16 cellular contexts compared by ENCODE assay signal in the genomic region with DNA sequence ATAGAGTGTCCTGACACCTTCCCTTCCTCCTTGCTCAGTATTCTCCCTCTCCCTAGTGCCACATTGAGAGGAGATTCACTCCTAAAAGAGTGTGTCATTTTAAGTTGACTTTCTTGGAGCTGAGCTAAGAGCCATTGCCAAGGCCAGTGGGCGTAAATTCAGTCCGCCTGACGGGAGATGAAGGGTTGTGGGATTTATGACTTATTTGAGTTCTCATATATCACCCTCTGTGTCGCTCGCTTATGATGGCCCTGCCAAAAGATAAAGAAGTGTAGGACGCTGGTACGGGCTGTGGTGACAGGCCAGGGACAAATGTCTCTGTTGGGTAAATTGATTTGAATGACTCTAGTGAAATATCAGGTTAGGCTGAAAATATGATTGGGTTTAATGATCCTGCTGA.
DNase-seq lines count a peak whose midpoint lies in the region; ATAC-seq, FAIRE-seq and TF ChIP-seq lines count a peak whose summit lies in the region.
"Had no signal": no experiment of that assay in that cellular context is flagged by ENCODE, and none has a peak within 500 bp of the region (broad histone marks: within the 10 kb centered on the region; RNA-seq: fewer than 3 reads in every experiment).

No MANE protein-coding gene starts in this region.

- 11 to 23% methylated on average over 7 of the region's 7 CpGs for WGBS in body of pancreas, 2 donors
- WGBS in pancreas, 2 donors = 12 to 13% methylated on average over 7 of the region's 7 CpGs

- no peaks in the 10 kb centered on the region for H3K36me3 ChIP-seq in body of pancreas (replicated peaks in 1 of 2; ENCODE audit: insufficient read depth in 1 of 2, low read depth in 2 of 2)
- no peaks in the 10 kb centered on the region for H3K36me3 ChIP-seq in pancreas
- no peaks in the 10 kb centered on the region for H3K36me3 ChIP-seq in effector memory CD4-positive, alpha-beta T cell (ENCODE audit: control insufficient read depth, insufficient read depth, low read length)
- H3K36me3 ChIP-seq: BLaER1 had no signal

- FAIRE-seq in pancreas (lab: Jason Lieb, UNC) = no peak
- FAIRE-seq: A549, GM12878 had no signal

- DNase-seq in HL-60 (ENCODE audit: low read depth in 1 of 2, low spot score in 1 of 2) (no peak), NCI-H69 (lab: John Stamatoyannopoulos, UW) (peak; percentile 61), body of pancreas (peak; percentile 12 to 68 (median 39)), pancreas (peak in 3 of 6 donors; percentile 25 to 36 (median 28)), germinal center (ENCODE audit: low spot score) (no peak)
- no peak for DNase-seq in effector memory CD4-positive, alpha-beta T cell
- no peak for DNase-seq in activated effector memory CD4-positive, alpha-beta T cell treated with Interleukin-2 at 50 U/mL for 16 hours
- DNase-seq: CD4-positive, alpha-beta memory T cell; DMS79 treated with DMSO at 0.1 percent for 48 hours; GOT3; H7 had no signal

- ATAC-seq in body of pancreas (peak; percentile 53), pancreas (peak; percentile 44 to 95 (median 83)), SK-N-SH treated with all-trans-retinoic acid at 6 μM for 48 hours (no peak)
- ATAC-seq: A549, GM12878, HCT116 had no signal

- H3K27me3 ChIP-seq in HL-60 (ENCODE audit: insufficient read depth, poor library complexity, severe bottlenecking) (no peaks in the 10 kb centered on the region), body of pancreas (no peaks in the 10 kb centered on the region), pancreas (no peaks in the 10 kb centered on the region)
- no peaks in the 10 kb centered on the region for H3K27me3 ChIP-seq in effector memory CD4-positive, alpha-beta T cell (replicated peaks; ENCODE audit: control insufficient read depth, insufficient read depth, low read length, poor library complexity, severe bottlenecking)
- H3K27me3 ChIP-seq: BLaER1 had no signal

- H3K4me1 ChIP-seq in body of pancreas (peaks cover 11% of the 10 kb centered on the region), pancreas (peaks cover 0 to 8% (median 5%) of the 10 kb centered on the region in 3 donors)
- H3K4me1 ChIP-seq in effector memory CD4-positive, alpha-beta T cell (ENCODE audit: control insufficient read depth, insufficient read depth, low read length, poor library complexity, severe bottlenecking) = no peaks in the 10 kb centered on the region
- H3K4me1 ChIP-seq: A549 had no signal

- peak overlapping the region; percentile 51; the same call in 1 of the 2 replicates for H3K27ac ChIP-seq in HL-60 (replicated peaks)
- no peak overlapping the region for H3K27ac ChIP-seq in body of pancreas
- H3K27ac ChIP-seq in pancreas = no peak overlapping the region
- no peak overlapping the region for H3K27ac ChIP-seq in effector memory CD4-positive, alpha-beta T cell (ENCODE audit: insufficient read depth, low read length, poor library complexity, severe bottlenecking)
- H3K27ac ChIP-seq: A549, BLaER1 had no signal

- TF ChIP-seq CTCF in HL-60 (IDR thresholded peaks at IDR 0.05; ENCODE audit: insufficient read depth, low read length) = no peak
- TF ChIP-seq CTCF in body of pancreas (IDR thresholded peaks at IDR 0.05) = no peak
- TF ChIP-seq CTCF in pancreas (IDR thresholded peaks at IDR 0.05) = no peak

- no peak for TF ChIP-seq POLR2A in body of pancreas (IDR thresholded peaks at IDR 0.05)

- intact Hi-C loops in body of pancreas (cut with DNase I) (no loop called here), pancreas (cut with DNase I) (no loop called here)

- H3K4me3 ChIP-seq in HL-60 (replicated peaks; ENCODE audit: insufficient read depth, low read length) = no peak overlapping the region
- H3K4me3 ChIP-seq in body of pancreas = no peak overlapping the region
- no peak overlapping the region for H3K4me3 ChIP-seq in pancreas
- no peak overlapping the region for H3K4me3 ChIP-seq in effector memory CD4-positive, alpha-beta T cell (ENCODE audit: insufficient read depth, low read depth, low read length, poor library complexity, severe bottlenecking)
- H3K4me3 ChIP-seq: A549, BLaER1, GM12878 had no signal

- peaks cover 0 to 9% (median 0%) of the 10 kb centered on the region in 3 donors for H3K9me3 ChIP-seq in body of pancreas
- no peaks in the 10 kb centered on the region for H3K9me3 ChIP-seq in pancreas
- H3K9me3 ChIP-seq in effector memory CD4-positive, alpha-beta T cell (ENCODE audit: control insufficient read depth, low read length) = no peaks in the 10 kb centered on the region
- H3K9me3 ChIP-seq: A549 had no signal

TF ChIP-seq in SK-N-SH treated with all-trans-retinoic acid at 6 μM for 48 hours, 23 proteins besides CTCF, POLR2A, EP300 and RAD21:
- no peak for TF ChIP-seq CSDC2 (CRISPR knock-in tag; IDR thresholded peaks at IDR 0.05)
- TF ChIP-seq ISL1 (CRISPR knock-in tag; IDR thresholded peaks at IDR 0.05) = no peak
- no peak for TF ChIP-seq RARB (CRISPR knock-in tag; IDR thresholded peaks at IDR 0.05)
- no peak for TF ChIP-seq CSRNP3 (CRISPR knock-in tag; IDR thresholded peaks at IDR 0.05)
- TF ChIP-seq ZNF70 (CRISPR knock-in tag; IDR thresholded peaks at IDR 0.05) = no peak
- TF ChIP-seq PPARA (CRISPR knock-in tag; IDR thresholded peaks at IDR 0.05; ENCODE audit: borderline replicate concordance) = no peak
- TF ChIP-seq OSR1 (CRISPR knock-in tag; IDR thresholded peaks at IDR 0.05) = no peak
- TF ChIP-seq ARNTL (CRISPR knock-in tag; IDR thresholded peaks at IDR 0.05; ENCODE audit: borderline replicate concordance, low read depth) = no peak
- TF ChIP-seq POU6F1 (CRISPR knock-in tag; IDR thresholded peaks at IDR 0.05; ENCODE audit: borderline replicate concordance, low read depth) = no peak

Comparison
In these comparisons a context has a peak if more than half of its experiments do, and no peak if none do; other contexts are left out.
1. DNase-seq: peak in NCI-H69 (single experiment) and body of pancreas (4 of 4); none in HL-60 (0 of 2), effector memory CD4-positive, alpha-beta T cell (0 of 3), activated effector memory CD4-positive, alpha-beta T cell treated with Interleukin-2 at 50 U/mL for 16 hours (single experiment) and germinal center (single experiment).